In the genomic region with DNA sequence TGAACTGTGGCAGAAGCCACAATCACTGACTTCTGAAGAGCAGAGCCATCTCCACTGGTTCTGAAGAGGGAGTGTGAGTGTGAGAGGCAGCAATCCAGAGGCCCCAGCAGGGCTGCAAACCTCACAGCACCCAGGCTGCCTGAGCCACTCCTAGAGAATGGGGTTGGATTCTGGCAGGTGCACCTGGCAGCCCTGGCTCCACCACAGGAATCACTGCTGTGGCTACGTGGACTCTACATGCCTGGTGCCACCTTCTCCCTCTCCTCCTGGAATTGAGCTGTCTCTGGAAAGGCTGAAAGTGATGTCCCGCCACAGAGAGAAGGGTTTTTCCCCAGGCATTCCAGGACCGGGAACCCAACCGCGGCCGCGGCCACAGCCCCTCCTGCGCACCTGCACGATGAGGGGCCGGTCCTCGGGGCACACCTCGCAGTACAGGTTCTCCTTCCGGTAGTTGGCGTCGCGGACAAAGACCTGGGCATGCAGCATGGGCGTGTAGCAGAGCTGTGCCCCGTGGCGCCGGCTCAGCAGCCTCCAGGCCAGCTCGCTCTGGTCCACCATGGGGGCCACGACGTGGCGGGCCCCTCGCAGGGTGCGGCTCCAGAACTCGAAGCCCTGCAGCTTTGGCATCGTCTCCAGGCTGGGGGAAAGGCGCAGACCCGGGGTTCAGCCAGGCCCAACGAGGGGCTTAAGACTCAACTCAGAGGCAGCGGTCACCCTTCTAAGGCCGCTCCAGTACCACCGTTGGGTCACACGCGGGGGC, we compare ENCODE assay signal across 8 cellular contexts. TPM values are rescaled to one million over a fixed set of nuclear protein-coding genes. Genes with fewer than 3 reads are reported as not detected.
DNase-seq lines count a peak whose midpoint lies in the region; ATAC-seq, FAIRE-seq and TF ChIP-seq lines count a peak whose summit lies in the region.

No MANE protein-coding gene starts in this region.

- H3K4me3 ChIP-seq in heart right ventricle = peak overlapping the region; percentile 61 to 100 (median 94)
- peak overlapping the region; percentile 85 to 95 for H3K4me3 ChIP-seq in small intestine (ENCODE audit: low read depth in 1 of 2, low read length in 2 of 2)

- ATAC-seq in activated CD8-positive, alpha-beta memory T cell treated with anti-CD3 and anti-CD28 coated beads, Interleukin-2, amount 10 ng/mL, durations not matched to agents 7 days and 5 days = no peak
- ATAC-seq in T-cell (replicated peaks in 1 of 4) (no peak), heart right ventricle (peak in 1 of 8 donors; percentile 2)

- H3K4me1 ChIP-seq in heart right ventricle (peaks cover 17 to 31% (median 23%) of the 10 kb centered on the region in 9 donors), small intestine (ENCODE audit: control insufficient read depth in 2 of 2, insufficient read depth in 1 of 2, low read depth in 1 of 2, low read length in 1 of 2) (peaks cover 5% of the 10 kb centered on the region in 2 donors)

- no peak for FAIRE-seq in small intestine (lab: Jason Lieb, UNC)

- WGBS in heart right ventricle, 2 donors = 34 to 41% methylated on average over 35 to 36 of the region's 36 CpGs
- WGBS in small intestine, 3 donors = 11 to 26% (median 17%) methylated on average over 36 of the region's 36 CpGs

- H3K27me3 Mint-ChIP-seq in activated CD8-positive, alpha-beta memory T cell treated with anti-CD3 and anti-CD28 coated beads, Interleukin-2, amount 10 ng/mL, durations not matched to agents 7 days and 5 days = no peaks in the 10 kb centered on the region
- H3K27me3 Mint-ChIP-seq in T-cell = no peaks in the 10 kb centered on the region

- H3K36me3 ChIP-seq in heart right ventricle (peaks cover 0 to 46% (median 14%) of the 10 kb centered on the region in 9 donors), small intestine (ENCODE audit: control insufficient read depth in 2 of 2, insufficient read depth in 2 of 2, low read length in 2 of 2) (peaks cover 0 to 11% of the 10 kb centered on the region in 2 donors)

- no peak for TF ChIP-seq CTCF in heart right ventricle (IDR thresholded peaks at IDR 0.05)

- POLR2A ChIA-PET in T-cell (lab: Charles Lee) = interaction anchor here in 1 of 2 donors (0.6 kb wide), 1 partner anchor 34 kb away, joined by 3 read pairs; no protein-coding TSS in a partner anchor

- H3K27ac Mint-ChIP-seq in activated CD8-positive, alpha-beta memory T cell treated with anti-CD3 and anti-CD28 coated beads, Interleukin-2, amount 10 ng/mL, durations not matched to agents 7 days and 5 days = peak overlapping the region; percentile 64
- H3K27ac Mint-ChIP-seq in T-cell = peak overlapping the region; percentile 52 to 69

- H3K4me1 Mint-ChIP-seq in activated CD8-positive, alpha-beta memory T cell treated with anti-CD3 and anti-CD28 coated beads, Interleukin-2, amount 10 ng/mL, durations not matched to agents 7 days and 5 days = peaks cover 13% of the 10 kb centered on the region
- peaks cover 5 to 19% (median 16%) of the 10 kb centered on the region in 3 donors for H3K4me1 Mint-ChIP-seq in T-cell

- H3K9me3 Mint-ChIP-seq in activated CD8-positive, alpha-beta memory T cell treated with anti-CD3 and anti-CD28 coated beads, Interleukin-2, amount 10 ng/mL, durations not matched to agents 7 days and 5 days (ENCODE audit: low read depth) = no peaks in the 10 kb centered on the region
- no peaks in the 10 kb centered on the region for H3K9me3 Mint-ChIP-seq in T-cell

- DNase-seq in activated CD8-positive, alpha-beta memory T cell treated with anti-CD3 and anti-CD28 coated beads, Interleukin-2, amount 10 ng/mL, durations not matched to agents 7 days and 5 days = no peak
- no peak for DNase-seq in activated CD8-positive, alpha-beta memory T cell treated with anti-CD3 and anti-CD28 coated beads, Interleukin-2, amount 50 U/mL, for 4 hours
- DNase-seq in T-cell (no peak), heart right ventricle (no peak), small intestine (peak; percentile 58), Kasumi-1 (lab: John Stamatoyannopoulos, UW) (no peak), NK-92 (lab: John Stamatoyannopoulos, UW; ENCODE audit: unreplicated experiment) (no peak), SKM-1 (lab: John Stamatoyannopoulos, UW; ENCODE audit: unreplicated experiment) (no peak)

- no peaks in the 10 kb centered on the region for H3K9me3 ChIP-seq in heart right ventricle
- no peaks in the 10 kb centered on the region for H3K9me3 ChIP-seq in small intestine (ENCODE audit: control insufficient read depth, low read depth)

- H3K4me3 Mint-ChIP-seq in activated CD8-positive, alpha-beta memory T cell treated with anti-CD3 and anti-CD28 coated beads, Interleukin-2, amount 10 ng/mL, durations not matched to agents 7 days and 5 days = peak overlapping the region; percentile 67
- peak overlapping the region; percentile 67 to 81 (median 74) for H3K4me3 Mint-ChIP-seq in T-cell

- no peaks in the 10 kb centered on the region for H3K27me3 ChIP-seq in heart right ventricle
- no peaks in the 10 kb centered on the region for H3K27me3 ChIP-seq in small intestine (ENCODE audit: control insufficient read depth in 2 of 2, insufficient read depth in 2 of 2, low read length in 2 of 2)

- CTCF ChIA-PET in activated CD8-positive, alpha-beta memory T cell treated with anti-CD3 and anti-CD28 coated beads, Interleukin-2, amount 10 ng/mL, durations not matched to agents 7 days and 5 days (lab: Charles Lee) = interaction anchor here (0.8 to 1.7 kb wide), 4 partner anchors 12 to 105 kb away, joined by 3 to 4 read pairs (median 4); no protein-coding TSS in a partner anchor
- CTCF ChIA-PET in T-cell (lab: Charles Lee) = interaction anchor here in 1 of 2 donors (0.5 kb wide), 1 partner anchor 10 kb away, joined by 5 read pairs; no protein-coding TSS in a partner anchor

- no peaks in the 10 kb centered on the region for H3K36me3 Mint-ChIP-seq in activated CD8-positive, alpha-beta memory T cell treated with anti-CD3 and anti-CD28 coated beads, Interleukin-2, amount 10 ng/mL, durations not matched to agents 7 days and 5 days
- peaks cover 4% of the 10 kb centered on the region for H3K36me3 Mint-ChIP-seq in T-cell

- peak overlapping the region in 9 of 10 donors; percentile 72 to 97 (median 88) for H3K27ac ChIP-seq in heart right ventricle
- H3K27ac ChIP-seq in small intestine (ENCODE audit: low read depth in 1 of 2, low read length in 1 of 2) = peak overlapping the region; percentile 67 to 78

- intact Hi-C loops in heart right ventricle (cut with DNase I) = no loop called here

RNA-seq across cellular contexts. Expression of a gene that starts 1.0 kb away (rescaled TPM):
- total RNA-seq in activated CD8-positive, alpha-beta memory T cell treated with anti-CD3 and anti-CD28 coated beads, Interleukin-2, amount 10 ng/mL, durations not matched to agents 7 days and 5 days = 100 to 1,000 TPM; 134 to 139 TPM
- total RNA-seq in T-cell (100 to 1,000 TPM; 137 to 186 (median 177) TPM), heart right ventricle (10 to 100 TPM; 34.1 to 96.4 (median 43.1) TPM)
- polyA plus RNA-seq in heart right ventricle (100 to 1,000 TPM in 1 of 2 donors, 10 to 100 TPM in 1; 85.2 to 191 TPM), small intestine (100 to 1,000 TPM; 115 to 170 (median 140) TPM)

RNA-seq across cellular contexts. Expression of a gene that starts 12.9 kb away (rescaled TPM):
- 100 to 1,000 TPM in 1 of 2 experiments, 10 to 100 TPM in 1; 92.4 to 106 TPM for total RNA-seq in activated CD8-positive, alpha-beta memory T cell treated with anti-CD3 and anti-CD28 coated beads, Interleukin-2, amount 10 ng/mL, durations not matched to agents 7 days and 5 days
- total RNA-seq in T-cell (100 to 1,000 TPM in 2 of 5 donors, 10 to 100 TPM in 3; 75.3 to 117 (median 98.0) TPM), heart right ventricle (10 to 100 TPM; 68.9 to 96.6 (median 80.6) TPM)
- polyA plus RNA-seq in heart right ventricle (100 to 1,000 TPM; 102 to 183 TPM), small intestine (100 to 1,000 TPM in 2 of 3 donors, 10 to 100 TPM in 1; 80.4 to 161 (median 156) TPM)

RNA-seq across cellular contexts. Expression of a gene that starts 13.0 kb away (rescaled TPM):
- total RNA-seq in activated CD8-positive, alpha-beta memory T cell treated with anti-CD3 and anti-CD28 coated beads, Interleukin-2, amount 10 ng/mL, durations not matched to agents 7 days and 5 days = 10 to 100 TPM; 20.9 to 23.0 TPM
- 10 to 100 TPM; 31.5 to 38.6 (median 35.2) TPM for total RNA-seq in T-cell
- 10 to 100 TPM; 13.9 to 24.9 (median 18.9) TPM for total RNA-seq in heart right ventricle
- polyA plus RNA-seq in heart right ventricle = 10 to 100 TPM; 29.3 to 30.1 TPM
- polyA plus RNA-seq in small intestine = 10 to 100 TPM; 35.4 to 43.8 (median 40.0) TPM

RNA-seq across cellular contexts. Expression of a gene that starts 27.1 kb away (rescaled TPM):
- total RNA-seq in activated CD8-positive, alpha-beta memory T cell treated with anti-CD3 and anti-CD28 coated beads, Interleukin-2, amount 10 ng/mL, durations not matched to agents 7 days and 5 days = 100 to 1,000 TPM; 120 to 124 TPM
- 100 to 1,000 TPM in 1 of 5 donors, 10 to 100 TPM in 4; 70.4 to 111 (median 96.1) TPM for total RNA-seq in T-cell
- total RNA-seq in heart right ventricle = 100 to 1,000 TPM; 155 to 258 (median 187) TPM
- polyA plus RNA-seq in heart right ventricle = 100 to 1,000 TPM; 283 to 387 TPM
- 100 to 1,000 TPM; 103 to 147 (median 121) TPM for polyA plus RNA-seq in small intestine

RNA-seq across cellular contexts. Expression of a gene that starts 33.1 kb away (rescaled TPM):
- 1 to 10 TPM; 6.4 to 6.8 TPM for total RNA-seq in activated CD8-positive, alpha-beta memory T cell treated with anti-CD3 and anti-CD28 coated beads, Interleukin-2, amount 10 ng/mL, durations not matched to agents 7 days and 5 days
- total RNA-seq in T-cell (1 to 10 TPM; 1.1 to 5.4 (median 3.6) TPM), heart right ventricle (1 to 10 TPM in 6 of 10 donors, under 1 TPM in 4; 0.82 to 1.6 (median 1.1) TPM)
- polyA plus RNA-seq in heart right ventricle (1 to 10 TPM; 1.5 to 3.3 TPM), small intestine (10 to 100 TPM in 1 of 3 donors, 1 to 10 TPM in 1, under 1 TPM in 1; 0.81 to 11.2 (median 4.7) TPM)
